12 cellular contexts compared by ENCODE assay signal in the genomic region with DNA sequence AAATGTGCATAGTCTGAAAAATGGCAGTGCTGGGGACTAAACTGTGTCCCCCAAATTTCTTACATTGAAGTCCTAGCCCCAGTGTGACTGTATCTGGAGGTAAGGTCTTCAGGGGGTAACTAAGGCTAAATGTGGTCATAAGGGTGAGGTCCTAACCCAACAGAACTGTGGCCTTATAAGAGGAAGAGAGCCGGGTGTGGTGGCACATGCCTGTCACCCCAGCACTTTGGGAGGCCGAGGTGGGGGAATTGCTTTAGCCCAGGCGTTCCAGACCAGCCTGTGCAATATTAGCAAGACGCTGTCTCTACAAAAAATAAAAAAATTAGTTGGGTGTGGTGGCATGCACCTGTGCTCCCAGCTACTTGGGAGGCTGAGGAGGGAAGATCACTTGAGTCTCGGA. TPM values are rescaled to one million over a fixed set of nuclear protein-coding genes. Genes with fewer than 3 reads are reported as not detected.
A peak's percentile ranks its signal among the peaks of the same experiment; 100 is the strongest.
DNase-seq lines count a peak whose midpoint lies in the region; ATAC-seq, FAIRE-seq and TF ChIP-seq lines count a peak whose summit lies in the region.
"Had no signal": no experiment of that assay in that cellular context is flagged by ENCODE, and none has a peak within 500 bp of the region (broad histone marks: within the 10 kb centered on the region; RNA-seq: fewer than 3 reads in every experiment).

No MANE protein-coding gene starts in this region.

- H2AFZ ChIP-seq in HepG2 (ENCODE audit: low read length) = no peak overlapping the region

- no peak overlapping the region for H3K4me3 ChIP-seq in right lobe of liver
- H3K4me3 ChIP-seq in HepG2 (replicated peaks in 1 of 3; ENCODE audit: insufficient read depth in 1 of 3, low read depth in 2 of 3, low read length in 3 of 3) = no peak overlapping the region
- no peak overlapping the region for H3K4me3 ChIP-seq in lung
- H3K4me3 ChIP-seq in Peyer's patch = no peak overlapping the region
- H3K4me3 ChIP-seq in esophagus squamous epithelium = no peak overlapping the region

- H3K27me3 ChIP-seq in right lobe of liver = no peaks in the 10 kb centered on the region
- H3K27me3 ChIP-seq in HepG2 (ENCODE audit: control insufficient read depth in 1 of 2, insufficient read depth in 2 of 2, low read length in 2 of 2) = no peaks in the 10 kb centered on the region
- no peaks in the 10 kb centered on the region for H3K27me3 ChIP-seq in lung (ENCODE audit: control insufficient read depth, insufficient read depth)
- no peaks in the 10 kb centered on the region for H3K27me3 ChIP-seq in Peyer's patch
- no peaks in the 10 kb centered on the region for H3K27me3 ChIP-seq in esophagus squamous epithelium

- TF ChIP-seq CTCF in right lobe of liver (IDR thresholded peaks at IDR 0.05) = no peak
- TF ChIP-seq CTCF in HepG2 (CRISPR knock-in tag; IDR thresholded peaks at IDR 0.05) = no peak
- TF ChIP-seq CTCF in lung (IDR thresholded peaks at IDR 0.05; ENCODE audit: control extremely low read depth, extremely low read depth) = no peak
- no peak for TF ChIP-seq CTCF in Peyer's patch (IDR thresholded peaks at IDR 0.05)
- TF ChIP-seq CTCF in esophagus squamous epithelium (IDR thresholded peaks at IDR 0.05) = no peak

- CTCF ChIA-PET in HepG2 (lab: Yijun Ruan, JAX; ENCODE audit: low intra/inter-chr PET ratio, low total read pairs) = no interaction called here

- TF ChIP-seq RAD21 in HepG2 (CRISPR knock-in tag; IDR thresholded peaks at IDR 0.05) = no peak

- 37% methylated on average over 3 of the region's 5 CpGs for WGBS in right lobe of liver (ENCODE audit: insufficient coverage, low coverage, low lambda C conversion rate, missing lambda C conversion rate)
- 76% methylated on average over 5 of the region's 5 CpGs for WGBS in HepG2 (ENCODE audit: low lambda C conversion rate)
- 68 to 85% methylated on average over 4 to 5 of the region's 5 CpGs for WGBS in lung, 2 donors
- WGBS in esophagus squamous epithelium, 2 donors = 61% methylated on average over 3 of the region's 5 CpGs

- no TSS peak for BruUV-seq in HepG2 (replicated peaks; lab: Mats Ljungman, UMichigan)

- H3K27ac ChIP-seq in right lobe of liver = no peak overlapping the region
- no peak overlapping the region for H3K27ac ChIP-seq in HepG2 (ENCODE audit: extremely low read length, insufficient read depth, low read length)
- H3K27ac ChIP-seq in lung (ENCODE audit: low read depth in 1 of 2, low read length in 1 of 2) = no peak overlapping the region
- no peak overlapping the region for H3K27ac ChIP-seq in Peyer's patch
- H3K27ac ChIP-seq in esophagus squamous epithelium = no peak overlapping the region
- H3K27ac ChIP-seq: KMS-11 had no signal

- no peaks in the 10 kb centered on the region for H4K20me1 ChIP-seq in HepG2 (ENCODE audit: insufficient read depth, low read length)

- H3K4me1 ChIP-seq in right lobe of liver = no peaks in the 10 kb centered on the region
- H3K4me1 ChIP-seq in HepG2 (ENCODE audit: insufficient read depth, low read length) = peaks cover 13% of the 10 kb centered on the region
- peaks cover 0 to 4% of the 10 kb centered on the region in 2 donors for H3K4me1 ChIP-seq in lung (ENCODE audit: control insufficient read depth in 2 of 2, insufficient read depth in 2 of 2, low read length in 2 of 2)
- no peaks in the 10 kb centered on the region for H3K4me1 ChIP-seq in Peyer's patch
- H3K4me1 ChIP-seq in esophagus squamous epithelium = no peaks in the 10 kb centered on the region

- intact Hi-C loops in right lobe of liver (cut with DNase I) = no loop called here
- intact Hi-C loops in HepG2 (cut with micrococcal nuclease; ENCODE audit: unreplicated experiment) = no loop called here
- intact Hi-C loops in esophagus squamous epithelium (cut with DNase I) = no loop called here

- ATAC-seq in right lobe of liver (peak; percentile 64 to 79 (median 70)), HepG2 (no peak), lung (ENCODE audit: insufficient read depth, low FRiP score) (peak; percentile 47)

- DNase-seq in right lobe of liver (peak in 2 of 3 donors; percentile 53 to 63), HepG2 (ENCODE audit: low spot score) (no peak), activated T-helper 1 cell treated with Interleukin-2 at 50 U/mL for 16 hours (ENCODE audit: low read depth) (peak; percentile 41), lung (ENCODE audit: low spot score) (no peak), urothelium cell line (ENCODE audit: low spot score) (no peak), Peyer's patch (no peak), esophagus squamous epithelium (lab: John Stamatoyannopoulos, UW) (no peak), NCI-H446 (lab: John Stamatoyannopoulos, UW) (no peak)
- DNase-seq: NCI-H510A had no signal

- peaks cover 0 to 68% (median 30%) of the 10 kb centered on the region in 4 donors for H3K36me3 ChIP-seq in right lobe of liver
- H3K36me3 ChIP-seq in HepG2 (replicated peaks in 1 of 2; ENCODE audit: control insufficient read depth in 1 of 2, insufficient read depth in 2 of 2, low read length in 2 of 2) = peaks cover 21 to 76% of the 10 kb centered on the region in 2 experiments
- H3K36me3 ChIP-seq in lung (ENCODE audit: control insufficient read depth in 2 of 2, insufficient read depth in 2 of 2, low read length in 2 of 2) = peaks cover 10 to 46% of the 10 kb centered on the region in 2 donors
- peaks cover 0 to 78% (median 0%) of the 10 kb centered on the region in 3 donors for H3K36me3 ChIP-seq in Peyer's patch
- peaks cover 8 to 98% (median 41%) of the 10 kb centered on the region in 3 donors for H3K36me3 ChIP-seq in esophagus squamous epithelium

- POLR2A ChIA-PET in HepG2 (lab: Yijun Ruan, JAX) = no interaction called here

- H3K9ac ChIP-seq in HepG2 (ENCODE audit: insufficient read depth, low read depth, low read length) = no peak overlapping the region
- H3K9ac ChIP-seq: KMS-11 had no signal

- FAIRE-seq in HepG2 (lab: Jason Lieb, UNC) (no peak), urothelium cell line (lab: Jason Lieb, UNC) (peak; percentile 55)
- FAIRE-seq: TTC549 had no signal

- no peak overlapping the region for H3K4me2 ChIP-seq in HepG2 (ENCODE audit: low read depth, low read length)
- H3K4me2 ChIP-seq: KMS-11 had no signal

- H3K9me3 ChIP-seq in right lobe of liver (no peaks in the 10 kb centered on the region), HepG2 (ENCODE audit: low read length) (no peaks in the 10 kb centered on the region), lung (ENCODE audit: control insufficient read depth in 2 of 2, insufficient read depth in 1 of 2, low read length in 1 of 2) (no peaks in the 10 kb centered on the region), Peyer's patch (no peaks in the 10 kb centered on the region), esophagus squamous epithelium (no peaks in the 10 kb centered on the region)

- no peak for TF ChIP-seq POLR2A in right lobe of liver (IDR thresholded peaks at IDR 0.05)
- no peak for TF ChIP-seq POLR2A in HepG2 (IDR thresholded peaks at IDR 0.05; ENCODE audit: insufficient read depth in 1 of 2, low read depth in 2 of 2, low read length in 2 of 2)
- TF ChIP-seq POLR2A in Peyer's patch (IDR thresholded peaks at IDR 0.05) = no peak
- TF ChIP-seq POLR2A in esophagus squamous epithelium (IDR thresholded peaks at IDR 0.05) = no peak

- in situ Hi-C loops in HepG2 (cut with HindIII; ENCODE audit: extremely low pct_ligation_motif_present, low pct_unique_long_range_greater_than_20kb) = no loop called here

- H3K79me2 ChIP-seq in HepG2 (ENCODE audit: insufficient read depth, low read length) = no peaks in the 10 kb centered on the region

- no peak for TF ChIP-seq EP300 in HepG2 (IDR thresholded peaks at IDR 0.05; ENCODE audit: low read depth in 2 of 2, low read length in 2 of 2)
- TF ChIP-seq EP300 in HepG2 (CRISPR knock-in tag; IDR thresholded peaks at IDR 0.05; ENCODE audit: borderline replicate concordance) = no peak

RNA-seq across cellular contexts. Expression of a gene that starts 17.8 kb away (rescaled TPM):
- 10 to 100 TPM; 11.2 to 71.2 (median 56.9) TPM for total RNA-seq in right lobe of liver
- total RNA-seq in HepG2 (2016; rRNA removed; fragmentation: Illumina TruSeq; extraction: Trizol) = 2.1 and 5.6 TPM in 2 replicates
- 0.20 and 0.35 TPM in 2 replicates for total RNA-seq in HepG2 (2016; cell fraction: cytosol; rRNA removed; fragmentation: Illumina TruSeq; extraction: Trizol; ENCODE audit: low read depth)
- total RNA-seq in HepG2 (2016; cell fraction: insoluble cytoplasmic fraction; rRNA removed; fragmentation: Illumina TruSeq; extraction: Trizol) = 1.9 and 5.3 TPM in 2 replicates
- 0.62 and 0.93 TPM in 2 replicates for total RNA-seq in HepG2 (2016; cell fraction: membrane; rRNA removed; fragmentation: Illumina TruSeq; extraction: Trizol)
- total RNA-seq in HepG2 (2016; cell fraction: nucleus; rRNA removed; fragmentation: Illumina TruSeq; extraction: Trizol) = 3.0 and 4.0 TPM in 2 replicates
- 22.5 and 26.1 TPM in 2 replicates for polyA plus RNA-seq in HepG2 (2011; rRNA removed)
- 14.4 and 16.0 TPM in 2 replicates for polyA plus RNA-seq in HepG2 (2011; cell fraction: cytosol; rRNA removed)
- 45.5 and 49.7 TPM in 2 replicates for polyA plus RNA-seq in HepG2 (2011; cell fraction: nucleus; rRNA removed)
- polyA plus RNA-seq in HepG2 (2012) = 12.7 and 14.1 TPM in 2 replicates
- 0.23 and 0.67 TPM in 2 replicates for polyA plus RNA-seq in HepG2 (2016; cell fraction: cytosol; fragmentation: Illumina TruSeq; extraction: Trizol; ENCODE audit: low read depth)
- 1.6 and 2.1 TPM in 2 replicates for polyA plus RNA-seq in HepG2 (2016; cell fraction: insoluble cytoplasmic fraction; fragmentation: Illumina TruSeq; extraction: Trizol; ENCODE audit: low read depth)
- 0.70 and 0.93 TPM in 2 replicates for polyA plus RNA-seq in HepG2 (2016; cell fraction: membrane; fragmentation: Illumina TruSeq; extraction: Trizol; ENCODE audit: low read depth)
- polyA plus RNA-seq in HepG2 (2016; cell fraction: nucleus; fragmentation: Illumina TruSeq; extraction: Trizol; ENCODE audit: insufficient read depth, low read depth) = 10.7 and 11.6 TPM in 2 replicates
- 5.4 TPM in 1 of 2 replicates, not detected in the other for polyA minus RNA-seq in HepG2 (2011; rRNA and poly(A)+ RNA removed; ENCODE audit: low replicate concordance)
- 4.9 and 8.4 TPM in 2 replicates for polyA minus RNA-seq in HepG2 (2011; cell fraction: cytosol; rRNA and poly(A)+ RNA removed)
- 3.1 and 4.4 TPM in 2 replicates for polyA minus RNA-seq in HepG2 (2011; cell fraction: nucleus; rRNA and poly(A)+ RNA removed)
- not detected for total RNA-seq in lung
- polyA plus RNA-seq in lung = not detected
- total RNA-seq in Peyer's patch = under 1 TPM in 1 of 4 donors, not detected in 3; 0.53 TPM
- total RNA-seq in esophagus squamous epithelium = not detected
- total RNA-seq: chondrocyte had no signal

RNA-seq across cellular contexts. Expression of a gene that starts 32.2 kb away (rescaled TPM):
- total RNA-seq in right lobe of liver = 10 to 100 TPM; 15.1 to 24.9 (median 19.4) TPM
- 65.0 and 76.4 TPM in 2 replicates for total RNA-seq in HepG2 (2016; rRNA removed; fragmentation: Illumina TruSeq; extraction: Trizol)
- total RNA-seq in HepG2 (2016; cell fraction: cytosol; rRNA removed; fragmentation: Illumina TruSeq; extraction: Trizol; ENCODE audit: low read depth) = 16.3 and 17.9 TPM in 2 replicates
- total RNA-seq in HepG2 (2016; cell fraction: insoluble cytoplasmic fraction; rRNA removed; fragmentation: Illumina TruSeq; extraction: Trizol) = 67.6 and 78.5 TPM in 2 replicates
- 25.4 and 26.5 TPM in 2 replicates for total RNA-seq in HepG2 (2016; cell fraction: membrane; rRNA removed; fragmentation: Illumina TruSeq; extraction: Trizol)
- total RNA-seq in HepG2 (2016; cell fraction: nucleus; rRNA removed; fragmentation: Illumina TruSeq; extraction: Trizol) = 58.5 and 66.9 TPM in 2 replicates
- 104 and 111 TPM in 2 replicates for polyA plus RNA-seq in HepG2 (2011; rRNA removed)
- polyA plus RNA-seq in HepG2 (2011; cell fraction: cytosol; rRNA removed) = 47.7 and 57.2 TPM in 2 replicates
- 185 and 190 TPM in 2 replicates for polyA plus RNA-seq in HepG2 (2011; cell fraction: nucleus; rRNA removed)
- polyA plus RNA-seq in HepG2 (2012) = 56.8 and 63.4 TPM in 2 replicates
- polyA plus RNA-seq in HepG2 (2016; cell fraction: cytosol; fragmentation: Illumina TruSeq; extraction: Trizol; ENCODE audit: low read depth) = 9.0 and 9.1 TPM in 2 replicates
- 68.7 and 72.7 TPM in 2 replicates for polyA plus RNA-seq in HepG2 (2016; cell fraction: insoluble cytoplasmic fraction; fragmentation: Illumina TruSeq; extraction: Trizol; ENCODE audit: low read depth)
- 14.2 and 15.6 TPM in 2 replicates for polyA plus RNA-seq in HepG2 (2016; cell fraction: membrane; fragmentation: Illumina TruSeq; extraction: Trizol; ENCODE audit: low read depth)
- polyA plus RNA-seq in HepG2 (2016; cell fraction: nucleus; fragmentation: Illumina TruSeq; extraction: Trizol; ENCODE audit: insufficient read depth, low read depth) = 89.2 and 96.9 TPM in 2 replicates
- 52.5 and 174 TPM in 2 replicates for polyA minus RNA-seq in HepG2 (2011; rRNA and poly(A)+ RNA removed; ENCODE audit: low replicate concordance)
- polyA minus RNA-seq in HepG2 (2011; cell fraction: cytosol; rRNA and poly(A)+ RNA removed) = 23.5 and 34.0 TPM in 2 replicates
- polyA minus RNA-seq in HepG2 (2011; cell fraction: nucleus; rRNA and poly(A)+ RNA removed) = 161 and 207 TPM in 2 replicates
- 10 to 100 TPM; 36.8 to 86.2 TPM for total RNA-seq in lung
- 10 to 100 TPM; 31.5 to 37.8 TPM for polyA plus RNA-seq in lung
- 10 to 100 TPM; 24.9 to 42.1 (median 36.8) TPM for total RNA-seq in Peyer's patch
- total RNA-seq in esophagus squamous epithelium = 10 to 100 TPM; 21.0 to 47.9 (median 33.6) TPM

RNA-seq across cellular contexts. Expression of a gene that starts 33.1 kb away (rescaled TPM):
- total RNA-seq in right lobe of liver (10 to 100 TPM; 29.2 to 75.8 (median 39.5) TPM), HepG2 (2016; rRNA removed; fragmentation: Illumina TruSeq; extraction: Trizol) (75.3 and 95.5 TPM in 2 replicates), lung (10 to 100 TPM; 73.7 to 88.1 TPM), Peyer's patch (100 to 1,000 TPM in 3 of 4 donors, 10 to 100 TPM in 1; 83.9 to 206 (median 114) TPM), esophagus squamous epithelium (100 to 1,000 TPM in 1 of 4 donors, 10 to 100 TPM in 3; 55.8 to 110 (median 76.8) TPM)
- 28.8 and 32.0 TPM in 2 replicates for total RNA-seq in HepG2 (2016; cell fraction: cytosol; rRNA removed; fragmentation: Illumina TruSeq; extraction: Trizol; ENCODE audit: low read depth)
- 69.1 and 83.4 TPM in 2 replicates for total RNA-seq in HepG2 (2016; cell fraction: insoluble cytoplasmic fraction; rRNA removed; fragmentation: Illumina TruSeq; extraction: Trizol)
- 51.1 and 52.1 TPM in 2 replicates for total RNA-seq in HepG2 (2016; cell fraction: membrane; rRNA removed; fragmentation: Illumina TruSeq; extraction: Trizol)
- total RNA-seq in HepG2 (2016; cell fraction: nucleus; rRNA removed; fragmentation: Illumina TruSeq; extraction: Trizol) = 55.3 and 56.2 TPM in 2 replicates
- polyA plus RNA-seq in HepG2 (2011; rRNA removed) (51.2 and 60.8 TPM in 2 replicates), lung (10 to 100 TPM; 29.2 to 41.3 TPM)
- 42.4 and 43.4 TPM in 2 replicates for polyA plus RNA-seq in HepG2 (2011; cell fraction: cytosol; rRNA removed)
- polyA plus RNA-seq in HepG2 (2011; cell fraction: nucleus; rRNA removed) = 121 and 126 TPM in 2 replicates
- polyA plus RNA-seq in HepG2 (2012) = 72.5 and 74.5 TPM in 2 replicates
- polyA plus RNA-seq in HepG2 (2016; cell fraction: cytosol; fragmentation: Illumina TruSeq; extraction: Trizol; ENCODE audit: low read depth) = 28.6 and 31.9 TPM in 2 replicates
- 70.4 and 80.3 TPM in 2 replicates for polyA plus RNA-seq in HepG2 (2016; cell fraction: insoluble cytoplasmic fraction; fragmentation: Illumina TruSeq; extraction: Trizol; ENCODE audit: low read depth)
- polyA plus RNA-seq in HepG2 (2016; cell fraction: membrane; fragmentation: Illumina TruSeq; extraction: Trizol; ENCODE audit: low read depth) = 28.8 and 29.9 TPM in 2 replicates
- polyA plus RNA-seq in HepG2 (2016; cell fraction: nucleus; fragmentation: Illumina TruSeq; extraction: Trizol; ENCODE audit: insufficient read depth, low read depth) = 99.2 and 101 TPM in 2 replicates
- polyA minus RNA-seq in HepG2 (2011; rRNA and poly(A)+ RNA removed; ENCODE audit: low replicate concordance) = 93.3 and 188 TPM in 2 replicates
- 29.4 and 37.2 TPM in 2 replicates for polyA minus RNA-seq in HepG2 (2011; cell fraction: cytosol; rRNA and poly(A)+ RNA removed)
- polyA minus RNA-seq in HepG2 (2011; cell fraction: nucleus; rRNA and poly(A)+ RNA removed) = 74.4 and 75.7 TPM in 2 replicates

RNA-seq across cellular contexts. Expression of a gene that starts 53.7 kb away (rescaled TPM):
- total RNA-seq in right lobe of liver (100 to 1,000 TPM; 108 to 157 (median 132) TPM), HepG2 (2016; rRNA removed; fragmentation: Illumina TruSeq; extraction: Trizol) (19.9 and 58.4 TPM in 2 replicates), lung (10 to 100 TPM in 1 of 2 donors, 1 to 10 TPM in 1; 6.1 to 18.8 TPM), Peyer's patch (10 to 100 TPM in 3 of 4 donors, 1 to 10 TPM in 1; 4.1 to 22.5 (median 11.8) TPM), esophagus squamous epithelium (10 to 100 TPM in 1 of 4 donors, 1 to 10 TPM in 2, under 1 TPM in 1; 0.61 to 21.6 (median 4.5) TPM)
- total RNA-seq in HepG2 (2016; cell fraction: cytosol; rRNA removed; fragmentation: Illumina TruSeq; extraction: Trizol; ENCODE audit: low read depth) = 11.2 and 12.3 TPM in 2 replicates
- 18.9 and 61.6 TPM in 2 replicates for total RNA-seq in HepG2 (2016; cell fraction: insoluble cytoplasmic fraction; rRNA removed; fragmentation: Illumina TruSeq; extraction: Trizol)
- 12.7 and 13.1 TPM in 2 replicates for total RNA-seq in HepG2 (2016; cell fraction: membrane; rRNA removed; fragmentation: Illumina TruSeq; extraction: Trizol)
- total RNA-seq in HepG2 (2016; cell fraction: nucleus; rRNA removed; fragmentation: Illumina TruSeq; extraction: Trizol) = 43.8 and 53.5 TPM in 2 replicates
- polyA plus RNA-seq in HepG2 (2011; rRNA removed) (237 and 317 TPM in 2 replicates), lung (1 to 10 TPM; 2.5 to 9.2 TPM)
- 277 and 280 TPM in 2 replicates for polyA plus RNA-seq in HepG2 (2011; cell fraction: cytosol; rRNA removed)
- polyA plus RNA-seq in HepG2 (2011; cell fraction: nucleus; rRNA removed) = 231 and 240 TPM in 2 replicates
- polyA plus RNA-seq in HepG2 (2012) = 150 and 219 TPM in 2 replicates
- 11.6 and 13.0 TPM in 2 replicates for polyA plus RNA-seq in HepG2 (2016; cell fraction: cytosol; fragmentation: Illumina TruSeq; extraction: Trizol; ENCODE audit: low read depth)
- polyA plus RNA-seq in HepG2 (2016; cell fraction: insoluble cytoplasmic fraction; fragmentation: Illumina TruSeq; extraction: Trizol; ENCODE audit: low read depth) = 18.4 and 19.4 TPM in 2 replicates
- 10.3 and 10.6 TPM in 2 replicates for polyA plus RNA-seq in HepG2 (2016; cell fraction: membrane; fragmentation: Illumina TruSeq; extraction: Trizol; ENCODE audit: low read depth)
- 82.4 and 83.6 TPM in 2 replicates for polyA plus RNA-seq in HepG2 (2016; cell fraction: nucleus; fragmentation: Illumina TruSeq; extraction: Trizol; ENCODE audit: insufficient read depth, low read depth)
- 117 TPM in 1 of 2 replicates, not detected in the other for polyA minus RNA-seq in HepG2 (2011; rRNA and poly(A)+ RNA removed; ENCODE audit: low replicate concordance)
- 61.5 and 79.5 TPM in 2 replicates for polyA minus RNA-seq in HepG2 (2011; cell fraction: cytosol; rRNA and poly(A)+ RNA removed)
- 44.3 and 53.6 TPM in 2 replicates for polyA minus RNA-seq in HepG2 (2011; cell fraction: nucleus; rRNA and poly(A)+ RNA removed)

Comparison
In these comparisons a context has a peak if more than half of its experiments do, and no peak if none do; other contexts are left out.
1. DNase-seq: peak in right lobe of liver (2 of 3) and activated T-helper 1 cell treated with Interleukin-2 at 50 U/mL for 16 hours (single experiment); none in HepG2 (single experiment), lung (single experiment), urothelium cell line (single experiment), Peyer's patch (0 of 3), esophagus squamous epithelium (single experiment) and NCI-H446 (0 of 2).